Comparison of ENCODE assay signal across 1 cellular context in the genomic region with DNA sequence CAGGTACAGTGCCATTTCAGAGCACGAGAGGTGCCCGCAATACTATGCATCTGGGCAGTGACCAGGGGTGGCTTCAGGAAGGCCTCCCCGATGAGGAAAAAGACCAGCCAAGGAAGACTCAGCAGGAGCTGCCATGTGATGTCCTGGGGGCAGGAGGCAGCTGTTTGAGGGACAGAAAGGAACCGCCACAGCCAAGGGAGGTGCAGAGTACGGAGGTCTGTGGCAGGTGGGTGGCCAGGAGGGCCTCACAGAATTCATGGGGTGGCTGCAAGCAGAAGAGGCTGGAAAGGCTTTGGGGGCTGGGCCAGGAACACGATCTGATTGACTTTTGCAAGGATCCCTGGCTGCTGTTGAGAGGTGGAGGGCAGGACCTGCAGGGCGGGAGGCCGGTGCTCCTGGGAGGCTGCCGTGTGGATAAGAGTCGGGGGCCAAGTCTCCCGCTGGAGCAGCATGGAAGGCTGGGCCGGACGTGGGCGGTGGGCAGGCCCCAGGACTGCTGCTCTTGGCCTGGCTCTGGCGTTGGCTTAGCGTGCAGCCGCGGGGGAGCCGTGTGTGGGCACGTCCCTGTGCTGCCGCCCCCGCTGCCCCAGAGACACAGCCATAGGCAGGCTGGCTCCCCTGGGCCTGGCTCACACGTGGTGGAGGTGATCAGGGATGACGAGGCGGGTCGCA.
TF ChIP-seq lines count a peak whose summit lies in the region.

No MANE protein-coding gene starts in this region.

TF ChIP-seq in HepG2, 621 proteins besides CTCF, POLR2A, EP300 and RAD21 (continued from another document):
- TF ChIP-seq, protein P1, sequence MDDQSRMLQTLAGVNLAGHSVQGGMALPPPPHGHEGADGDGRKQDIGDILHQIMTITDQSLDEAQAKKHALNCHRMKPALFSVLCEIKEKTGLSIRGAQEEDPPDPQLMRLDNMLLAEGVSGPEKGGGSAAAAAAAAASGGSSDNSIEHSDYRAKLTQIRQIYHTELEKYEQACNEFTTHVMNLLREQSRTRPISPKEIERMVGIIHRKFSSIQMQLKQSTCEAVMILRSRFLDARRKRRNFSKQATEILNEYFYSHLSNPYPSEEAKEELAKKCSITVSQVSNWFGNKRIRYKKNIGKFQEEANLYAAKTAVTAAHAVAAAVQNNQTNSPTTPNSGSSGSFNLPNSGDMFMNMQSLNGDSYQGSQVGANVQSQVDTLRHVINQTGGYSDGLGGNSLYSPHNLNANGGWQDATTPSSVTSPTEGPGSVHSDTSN (CRISPR knock-in tag; IDR thresholded peaks at IDR 0.05; ENCODE audit: borderline replicate concordance): no peak
- TF ChIP-seq HOXA9 (CRISPR knock-in tag; IDR thresholded peaks at IDR 0.05; ENCODE audit: borderline replicate concordance) (no peak), ZSCAN12 (CRISPR knock-in tag; IDR thresholded peaks at IDR 0.05) (no peak), FOSL1 (CRISPR knock-in tag; IDR thresholded peaks at IDR 0.05; ENCODE audit: borderline replicate concordance) (no peak)
